1 cellular context compared by ENCODE assay signal in the genomic region with DNA sequence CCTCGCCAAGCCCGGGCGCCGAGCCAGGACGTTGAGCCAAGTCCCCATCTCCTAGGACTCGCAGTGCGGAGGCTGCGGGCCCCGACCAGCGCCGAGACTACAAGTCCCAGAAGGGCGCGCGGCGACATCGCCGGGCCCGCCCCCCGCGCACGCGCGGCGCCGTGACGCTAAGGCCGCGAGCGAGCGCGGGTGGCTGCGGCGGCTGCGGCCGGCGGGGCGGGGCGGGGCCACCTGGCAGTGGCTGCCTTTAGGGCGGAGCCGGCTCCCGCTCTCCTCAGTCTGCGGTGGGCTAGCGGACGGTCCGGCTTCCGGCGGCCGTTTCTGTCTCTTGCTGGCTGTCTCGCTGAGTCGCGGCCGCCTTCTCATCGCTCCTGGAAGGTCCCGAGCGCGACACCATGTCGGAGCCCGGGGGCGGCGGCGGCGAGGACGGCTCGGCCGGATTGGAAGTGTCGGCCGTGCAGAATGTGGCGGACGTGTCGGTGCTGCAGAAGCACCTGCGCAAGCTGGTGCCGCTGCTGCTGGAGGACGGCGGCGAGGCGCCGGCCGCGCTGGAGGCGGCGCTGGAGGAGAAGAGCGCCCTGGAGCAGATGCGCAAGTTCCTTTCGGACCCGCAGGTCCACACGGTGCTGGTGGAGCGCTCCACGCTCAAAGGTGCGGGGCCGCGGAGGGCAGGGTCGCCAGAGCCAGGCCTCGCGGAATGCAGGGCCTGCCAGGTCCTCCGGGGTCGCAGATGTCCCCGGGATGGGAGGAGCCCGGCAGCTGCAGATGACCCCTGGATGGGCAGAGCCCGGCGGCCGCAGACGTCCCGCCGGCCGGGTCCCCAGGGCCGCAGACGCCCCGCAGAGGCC.
TF ChIP-seq lines count a peak whose summit lies in the region.

TSS of gene DYNC1H1 (plus strand) at position 277 of the 848 bp plus-strand sequence. CDS start at position 396, 119 bp downstream.

TF ChIP-seq in H1, 55 proteins besides CTCF, POLR2A, EP300 and RAD21:
- TF ChIP-seq TAF7 (optimal IDR thresholded peaks at IDR 0.05; ENCODE audit: borderline replicate concordance, low read depth, low read length) (peak; percentile 92), CREB1 (IDR thresholded peaks at IDR 0.05) (peak; percentile 74), SP1 (IDR thresholded peaks at IDR 0.05; ENCODE audit: low read depth, low read length) (peak; percentile 26; the same call in 1 of the 2 replicates), NRF1 (IDR thresholded peaks at IDR 0.05; ENCODE audit: low read depth, low read length) (peak; percentile 61), KDM4A (IDR thresholded peaks at IDR 0.05; ENCODE audit: low read depth, low read length, severe bottlenecking) (peak; percentile 65), SIN3A (conservative IDR thresholded peaks at IDR 0.05 in 1 of 2, IDR thresholded peaks at IDR 0.05 in 1 of 2; ENCODE audit: low read depth in 1 of 2, low read length in 2 of 2) (peak; percentile 29 to 71; a peak in 1 of 4 replicates), SIX5 (IDR thresholded peaks at IDR 0.05; ENCODE audit: low read depth, low read length) (peak; percentile 38; the same call in 1 of the 2 replicates), TBP (IDR thresholded peaks at IDR 0.05; ENCODE audit: low read depth, low read length) (peak; percentile 89), POLR2AphosphoS5 (IDR thresholded peaks at IDR 0.05; ENCODE audit: low read depth, low read length) (peak; percentile 87), RBBP5 (IDR thresholded peaks at IDR 0.05; ENCODE audit: borderline replicate concordance, low read depth, low read length) (no peak; the same call in 1 of the 2 replicates), BACH1 (IDR thresholded peaks at IDR 0.05; ENCODE audit: low read length) (peak; percentile 51; the same call in 1 of the 2 replicates), ASH2L (IDR thresholded peaks at IDR 0.05; ENCODE audit: low read length) (peak; percentile 38), CTBP2 (IDR thresholded peaks at IDR 0.05; ENCODE audit: borderline replicate concordance, insufficient read depth, insufficient read length, low read length) (no peak), TCF12 (IDR thresholded peaks at IDR 0.05; ENCODE audit: low read depth, low read length) (0 out of 2 replicates have a peak, but pooled peaks have one; percentile 13), RXRA (IDR thresholded peaks at IDR 0.05; ENCODE audit: insufficient read depth, low read depth, low read length) (no peak), KDM1A (IDR thresholded peaks at IDR 0.05; ENCODE audit: borderline replicate concordance, low read length) (no peak), CHD2 (IDR thresholded peaks at IDR 0.05; ENCODE audit: low read length) (no peak), ATF3 (IDR thresholded peaks at IDR 0.05; ENCODE audit: insufficient read depth, low read depth, low read length) (no peak), PHF8 (conservative IDR thresholded peaks at IDR 0.05; ENCODE audit: low read depth, low read length) (peak; percentile 94), TAF1 (IDR thresholded peaks at IDR 0.05; ENCODE audit: low read depth, low read length) (peak; percentile 95), HDAC2 (IDR thresholded peaks at IDR 0.05; ENCODE audit: borderline replicate concordance in 1 of 2, low read depth in 2 of 2, low read length in 2 of 2) (peak; percentile 27 to 45; a peak in 2 of 4 replicates)
